In the genomic region with DNA sequence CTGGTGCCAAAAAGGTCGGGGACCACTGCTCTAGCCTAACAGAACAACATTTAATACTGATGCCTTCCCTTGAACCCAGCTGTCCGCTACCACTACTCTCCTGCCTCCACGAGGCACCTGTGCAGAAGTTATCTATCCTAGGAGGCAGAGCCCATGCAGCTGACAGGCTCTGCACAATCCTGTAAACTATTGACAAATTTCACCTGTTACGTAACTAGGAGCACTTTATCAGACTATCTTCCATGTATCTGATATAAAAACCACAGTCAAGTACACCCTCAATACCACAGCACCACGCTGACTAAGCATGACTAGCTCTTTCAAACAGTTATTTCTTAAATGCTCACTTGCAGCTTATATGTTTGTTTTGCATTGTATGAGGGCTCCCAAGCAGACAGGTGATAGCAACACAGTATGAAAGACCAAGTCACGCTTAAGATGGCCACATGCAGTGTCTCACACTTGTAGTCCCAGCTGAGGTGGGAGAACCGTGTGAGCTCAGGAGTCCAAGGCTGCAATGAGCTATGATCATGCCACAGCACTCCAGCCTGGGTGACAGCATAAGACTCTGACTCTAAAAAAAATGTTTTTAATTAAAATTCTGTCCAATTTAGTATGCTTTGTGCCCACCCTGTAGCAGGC, we compare ENCODE assay signal across 1 cellular context.
TF ChIP-seq lines count a peak whose summit lies in the region.

No MANE protein-coding gene starts in this region.

TF ChIP-seq in liver, 16 proteins besides CTCF, POLR2A, EP300 and RAD21 (continued from another document):
- TF ChIP-seq, protein P1, sequence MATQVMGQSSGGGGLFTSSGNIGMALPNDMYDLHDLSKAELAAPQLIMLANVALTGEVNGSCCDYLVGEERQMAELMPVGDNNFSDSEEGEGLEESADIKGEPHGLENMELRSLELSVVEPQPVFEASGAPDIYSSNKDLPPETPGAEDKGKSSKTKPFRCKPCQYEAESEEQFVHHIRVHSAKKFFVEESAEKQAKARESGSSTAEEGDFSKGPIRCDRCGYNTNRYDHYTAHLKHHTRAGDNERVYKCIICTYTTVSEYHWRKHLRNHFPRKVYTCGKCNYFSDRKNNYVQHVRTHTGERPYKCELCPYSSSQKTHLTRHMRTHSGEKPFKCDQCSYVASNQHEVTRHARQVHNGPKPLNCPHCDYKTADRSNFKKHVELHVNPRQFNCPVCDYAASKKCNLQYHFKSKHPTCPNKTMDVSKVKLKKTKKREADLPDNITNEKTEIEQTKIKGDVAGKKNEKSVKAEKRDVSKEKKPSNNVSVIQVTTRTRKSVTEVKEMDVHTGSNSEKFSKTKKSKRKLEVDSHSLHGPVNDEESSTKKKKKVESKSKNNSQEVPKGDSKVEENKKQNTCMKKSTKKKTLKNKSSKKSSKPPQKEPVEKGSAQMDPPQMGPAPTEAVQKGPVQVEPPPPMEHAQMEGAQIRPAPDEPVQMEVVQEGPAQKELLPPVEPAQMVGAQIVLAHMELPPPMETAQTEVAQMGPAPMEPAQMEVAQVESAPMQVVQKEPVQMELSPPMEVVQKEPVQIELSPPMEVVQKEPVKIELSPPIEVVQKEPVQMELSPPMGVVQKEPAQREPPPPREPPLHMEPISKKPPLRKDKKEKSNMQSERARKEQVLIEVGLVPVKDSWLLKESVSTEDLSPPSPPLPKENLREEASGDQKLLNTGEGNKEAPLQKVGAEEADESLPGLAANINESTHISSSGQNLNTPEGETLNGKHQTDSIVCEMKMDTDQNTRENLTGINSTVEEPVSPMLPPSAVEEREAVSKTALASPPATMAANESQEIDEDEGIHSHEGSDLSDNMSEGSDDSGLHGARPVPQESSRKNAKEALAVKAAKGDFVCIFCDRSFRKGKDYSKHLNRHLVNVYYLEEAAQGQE (IDR thresholded peaks at IDR 0.05): peak; percentile 49
- TF ChIP-seq FOXA1 (IDR thresholded peaks at IDR 0.05): no peak
- TF ChIP-seq JUND (IDR thresholded peaks at IDR 0.05): peak in 1 of 2 donors; percentile 57
- TF ChIP-seq ZBTB33 (IDR thresholded peaks at IDR 0.05): peak; percentile 73
- TF ChIP-seq HNF4A (conservative IDR thresholded peaks at IDR 0.05): peak; percentile 46 to 78
- TF ChIP-seq HNF4G (IDR thresholded peaks at IDR 0.05): no peak
